Comparison of ENCODE assay signal across 38 cellular contexts in the genomic region with DNA sequence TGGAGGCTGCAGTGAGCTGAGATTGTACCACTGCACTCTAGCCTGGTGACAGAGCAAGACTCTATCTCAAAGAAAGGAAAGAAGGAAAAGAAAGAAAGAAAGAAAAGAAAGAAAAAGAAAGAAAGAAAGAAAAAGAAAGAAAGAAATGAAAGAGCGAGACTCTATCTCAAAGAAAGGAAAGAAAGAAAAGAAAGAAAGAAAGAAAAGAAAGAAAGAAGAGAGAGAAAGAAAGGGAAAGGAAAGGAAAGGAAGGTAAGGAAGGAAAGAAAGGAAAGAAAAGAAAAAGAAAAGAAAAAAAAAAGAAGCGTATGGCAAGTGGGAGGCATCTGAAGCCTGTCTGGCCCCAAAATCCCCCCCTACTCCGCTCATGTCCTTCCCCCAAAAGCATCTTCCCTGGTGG.
"Had no signal": no experiment of that assay in that cellular context is flagged by ENCODE, and none has a peak within 500 bp of the region (broad histone marks: within the 10 kb centered on the region; RNA-seq: fewer than 3 reads in every experiment).

No MANE protein-coding gene starts in this region.

- H3K27ac ChIP-seq: adrenal gland, ascending aorta, body of pancreas, brain microvascular endothelial cell, breast epithelium, cardiac muscle cell had no signal

- H3K36me3 ChIP-seq: adrenal gland, ascending aorta, brain microvascular endothelial cell, breast epithelium, cardiac muscle cell had no signal

- H3K9me3 ChIP-seq: adrenal gland, ascending aorta, body of pancreas, breast epithelium had no signal

- H3K27ac Mint-ChIP-seq: activated naive CD4-positive, alpha-beta T cell treated with anti-CD3 and anti-CD28 coated beads for 36 hours; activated naive CD4-positive, alpha-beta T cell treated with anti-CD3 and anti-CD28 coated beads, Interleukin-2, amount 10 ng/mL, durations not matched to agents 7 days and 5 days; activated naive CD4-positive, alpha-beta T cell treated with anti-CD3 and anti-CD28 coated beads, Interleukin-2, amount 50 U/mL, for 24 hours; activated naive CD4-positive, alpha-beta T cell treated with anti-CD3 and anti-CD28 coated beads, Interleukin-2, amount 50 U/mL, for 72 hours; activated naive CD8-positive, alpha-beta T cell; activated naive CD8-positive, alpha-beta T cell treated with anti-CD3 and anti-CD28 coated beads for 36 hours; activated naive CD8-positive, alpha-beta T cell treated with anti-CD3 and anti-CD28 coated beads, Interleukin-2, amount 10 ng/mL, durations not matched to agents 7 days and 5 days; activated naive CD8-positive, alpha-beta T cell treated with anti-CD3 and anti-CD28 coated beads, Interleukin-2, amount 50 U/mL, for 24 hours; activated T-cell treated with anti-CD3 and anti-CD28 coated beads, Interleukin-2, amount 50 U/mL, for 24 hours; activated T-helper 1 cell treated with anti-CD3 and anti-CD28 coated beads, Interleukin-12 subunit alpha, Interleukin-12 subunit beta, Interleukin-2, Interleukin-4 antibody, amounts not matched to agents 30 ng/mL and 10 ng/mL and 1 ng/mL, durations not matched to agents 14 hours and 24 hours and 36 hours; activated T-helper 17 cell treated with anti-CD3 and anti-CD28 coated beads, Interleukin-2, amount 50 U/mL, for 72 hours; activated T-helper 2 cell treated with anti-CD3 and anti-CD28 coated beads, Interferon-gamma antibody, Interleukin-2, Interleukin-4, amounts not matched to agents 10 μg/mL and 5 μg/mL and 100 μg/mL, durations not matched to agents 14 hours and 24 hours and 36 hours; brain had no signal

- H3K9me3 Mint-ChIP-seq: activated naive CD4-positive, alpha-beta T cell treated with anti-CD3 and anti-CD28 coated beads for 36 hours; activated naive CD4-positive, alpha-beta T cell treated with anti-CD3 and anti-CD28 coated beads, Interleukin-2, amount 50 U/mL, for 24 hours had no signal

- FAIRE-seq: astrocyte, colon had no signal

- H3K4me1 ChIP-seq: adrenal gland, ascending aorta, body of pancreas, breast epithelium had no signal

- H3K27me3 Mint-ChIP-seq: activated naive CD4-positive, alpha-beta T cell treated with anti-CD3 and anti-CD28 coated beads, Interleukin-2, amount 10 ng/mL, durations not matched to agents 7 days and 5 days; activated naive CD8-positive, alpha-beta T cell; activated naive CD8-positive, alpha-beta T cell treated with anti-CD3 and anti-CD28 coated beads for 36 hours; activated naive CD8-positive, alpha-beta T cell treated with anti-CD3 and anti-CD28 coated beads, Interleukin-2, amount 10 ng/mL, durations not matched to agents 7 days and 5 days; activated naive CD8-positive, alpha-beta T cell treated with anti-CD3 and anti-CD28 coated beads, Interleukin-2, amount 50 U/mL, for 24 hours; activated T-cell treated with anti-CD3 and anti-CD28 coated beads, Interleukin-2, amount 50 U/mL, for 24 hours; activated T-helper 17 cell treated with anti-CD3 and anti-CD28 coated beads, Interleukin-2, amount 50 U/mL, for 72 hours; central memory CD8-positive, alpha-beta T cell had no signal

- H3K4me3 Mint-ChIP-seq: activated naive CD4-positive, alpha-beta T cell treated with anti-CD3 and anti-CD28 coated beads for 36 hours; activated naive CD4-positive, alpha-beta T cell treated with anti-CD3 and anti-CD28 coated beads, Interleukin-2, amount 10 ng/mL, durations not matched to agents 7 days and 5 days; activated naive CD4-positive, alpha-beta T cell treated with anti-CD3 and anti-CD28 coated beads, Interleukin-2, amount 50 U/mL, for 24 hours; activated naive CD8-positive, alpha-beta T cell; activated naive CD8-positive, alpha-beta T cell treated with anti-CD3 and anti-CD28 coated beads for 36 hours; activated naive CD8-positive, alpha-beta T cell treated with anti-CD3 and anti-CD28 coated beads, Interleukin-2, amount 10 ng/mL, durations not matched to agents 7 days and 5 days; activated naive CD8-positive, alpha-beta T cell treated with anti-CD3 and anti-CD28 coated beads, Interleukin-2, amount 50 U/mL, for 24 hours; activated T-cell treated with anti-CD3 and anti-CD28 coated beads, Interleukin-2, amount 50 U/mL, for 24 hours; activated T-helper 1 cell treated with anti-CD3 and anti-CD28 coated beads, Interleukin-12 subunit alpha, Interleukin-12 subunit beta, Interleukin-2, Interleukin-4 antibody, amounts not matched to agents 30 ng/mL and 10 ng/mL and 1 ng/mL, durations not matched to agents 14 hours and 24 hours and 36 hours; activated T-helper 17 cell treated with anti-CD3 and anti-CD28 coated beads, Interleukin-2, amount 50 U/mL, for 72 hours; brain; central memory CD8-positive, alpha-beta T cell had no signal

- ATAC-seq: activated naive CD4-positive, alpha-beta T cell treated with anti-CD3 and anti-CD28 coated beads, Interleukin-2, amount 50 U/mL, for 72 hours; activated naive CD8-positive, alpha-beta T cell treated with anti-CD3 and anti-CD28 coated beads, Interleukin-2, amount 50 U/mL, for 24 hours; activated T-helper 17 cell treated with anti-CD3 and anti-CD28 coated beads, Interleukin-2, amount 50 U/mL, for 72 hours; body of pancreas had no signal

- H3K4me1 Mint-ChIP-seq: activated naive CD4-positive, alpha-beta T cell treated with anti-CD3 and anti-CD28 coated beads, Interleukin-2, amount 50 U/mL, for 24 hours; activated naive CD8-positive, alpha-beta T cell treated with anti-CD3 and anti-CD28 coated beads for 36 hours; activated naive CD8-positive, alpha-beta T cell treated with anti-CD3 and anti-CD28 coated beads, Interleukin-2, amount 10 ng/mL, durations not matched to agents 7 days and 5 days; activated naive CD8-positive, alpha-beta T cell treated with anti-CD3 and anti-CD28 coated beads, Interleukin-2, amount 50 U/mL, for 24 hours; activated T-helper 17 cell treated with anti-CD3 and anti-CD28 coated beads, Interleukin-2, amount 50 U/mL, for 72 hours; brain; central memory CD8-positive, alpha-beta T cell had no signal

- H3K36me3 Mint-ChIP-seq: activated naive CD4-positive, alpha-beta T cell treated with anti-CD3 and anti-CD28 coated beads, Interleukin-2, amount 10 ng/mL, durations not matched to agents 7 days and 5 days; activated naive CD4-positive, alpha-beta T cell treated with anti-CD3 and anti-CD28 coated beads, Interleukin-2, amount 50 U/mL, for 24 hours; activated naive CD4-positive, alpha-beta T cell treated with anti-CD3 and anti-CD28 coated beads, Interleukin-2, amount 50 U/mL, for 72 hours; activated naive CD8-positive, alpha-beta T cell; activated naive CD8-positive, alpha-beta T cell treated with anti-CD3 and anti-CD28 coated beads for 36 hours; activated naive CD8-positive, alpha-beta T cell treated with anti-CD3 and anti-CD28 coated beads, Interleukin-2, amount 10 ng/mL, durations not matched to agents 7 days and 5 days; brain had no signal

- DNase-seq: activated effector memory CD4-positive, alpha-beta T cell treated with anti-CD3 and anti-CD28 coated beads, Interleukin-2, amount 50 U/mL, for 16 hours; activated effector memory CD4-positive, alpha-beta T cell treated with Interleukin-2 at 50 U/mL for 16 hours; activated gamma-delta T cell; activated gamma-delta T cell treated with Interleukin-2 at 50 U/mL for 16 hours; activated naive CD4-positive, alpha-beta T cell; activated naive CD4-positive, alpha-beta T cell treated with anti-CD3 and anti-CD28 coated beads for 36 hours; activated naive CD4-positive, alpha-beta T cell treated with anti-CD3 and anti-CD28 coated beads, Interleukin-2, amount 10 ng/mL, durations not matched to agents 7 days and 5 days; activated naive CD4-positive, alpha-beta T cell treated with anti-CD3 and anti-CD28 coated beads, Interleukin-2, amount 50 U/mL, for 16 hours; activated naive CD4-positive, alpha-beta T cell treated with Interleukin-2 at 50 U/mL for 16 hours; activated naive CD8-positive, alpha-beta T cell treated with anti-CD3 and anti-CD28 coated beads for 36 hours; activated naive CD8-positive, alpha-beta T cell treated with anti-CD3 and anti-CD28 coated beads, Interleukin-2, amount 10 ng/mL, durations not matched to agents 7 days and 5 days; activated naive CD8-positive, alpha-beta T cell treated with anti-CD3 and anti-CD28 coated beads, Interleukin-2, amount 50 U/mL, for 24 hours; activated T-cell treated with anti-CD3 and anti-CD28 coated beads, Interleukin-2, amount 50 U/mL, for 1 hour; activated T-cell treated with anti-CD3 and anti-CD28 coated beads, Interleukin-2, amount 50 U/mL, for 24 hours; activated T-cell treated with anti-CD3 and anti-CD28 coated beads, Interleukin-2, amount 50 U/mL, for 48 hours; adrenal gland; amniotic stem cell; amygdala; anterior cingulate cortex; aorta; body of pancreas; brain microvascular endothelial cell; caudate nucleus; central memory CD4-positive, alpha-beta T cell; cerebellar nuclear complex had no signal

- H3K4me3 ChIP-seq: adrenal gland, ascending aorta, body of pancreas, breast epithelium, cardiac muscle cell had no signal

- H3K27me3 ChIP-seq: adrenal gland, ascending aorta, body of pancreas, brain microvascular endothelial cell, breast epithelium had no signal
